In genomic region chr9:34403554-34404380, GRCh38 we compare ENCODE assay signal across 8 cellular contexts. TPM values are rescaled to one million over a fixed set of nuclear protein-coding genes. Genes with fewer than 3 reads are reported as not detected.
A peak's percentile ranks its signal among the peaks of the same experiment; 100 is the strongest.
DNase-seq lines count a peak whose midpoint lies in the region; ATAC-seq and TF ChIP-seq lines count a peak whose summit lies in the region.

No MANE protein-coding gene starts in this region.

- no peaks in the 10 kb centered on the region for H4K20me1 ChIP-seq in OCI-LY7 (ENCODE audit: insufficient read depth, low read length)

- DNase-seq in Calu3, result peak; percentile 70
- DNase-seq in HUDEP-2 (lab: John Stamatoyannopoulos, UW; ENCODE audit: unreplicated experiment in 76 of 76), result peak in 46 of 76 experiments; percentile 2 to 52 (median 23)
- peak; percentile 65 for DNase-seq in OCI-LY7 (ENCODE audit: low spot score)
- DNase-seq in activated effector memory CD4-positive, alpha-beta T cell treated with Interleukin-2 at 50 U/mL for 16 hours, result peak; percentile 24
- peak; percentile 91 for DNase-seq in osteocyte (ENCODE audit: extremely low spot score, unreplicated experiment)

- POLR2A ChIA-PET in OCI-LY7 (lab: Charles Lee), result interaction anchor here (0.5 to 1.0 kb wide), 4 partner anchors 10 to 1074 kb away, joined by 3 to 4 read pairs (median 3); no protein-coding TSS in a partner anchor

- ATAC-seq in gastroesophageal sphincter, result peak; percentile 79
- ATAC-seq in GM18511 (IDR thresholded peaks at IDR 0.05; ENCODE audit: unreplicated experiment), result no peak
- no peak for ATAC-seq in HG02970 (IDR thresholded peaks at IDR 0.05; ENCODE audit: low FRiP score, unreplicated experiment)

- H3K4me3 ChIP-seq in OCI-LY7 (ENCODE audit: low read depth, low read length, poor library complexity, severe bottlenecking) (no peak overlapping the region), gastroesophageal sphincter (no peak overlapping the region)

- H3K9me3 Mint-ChIP-seq in Calu3 (ENCODE audit: low read depth, unreplicated experiment), result no peaks in the 10 kb centered on the region
- H3K9me3 Mint-ChIP-seq in osteocyte (ENCODE audit: unreplicated experiment), result no peaks in the 10 kb centered on the region

- H3K36me3 Mint-ChIP-seq in Calu3 (ENCODE audit: insufficient read depth, unreplicated experiment), result no peaks in the 10 kb centered on the region
- peaks cover 14% of the 10 kb centered on the region for H3K36me3 Mint-ChIP-seq in osteocyte (ENCODE audit: unreplicated experiment)

- intact Hi-C loops in Calu3 (cut with micrococcal nuclease; ENCODE audit: unreplicated experiment) (loop anchor here (5.0 to 10.0 kb wide), 2 partner anchors 144 to 191 kb away; no protein-coding TSS in a partner anchor), OCI-LY7 (cut with micrococcal nuclease; ENCODE audit: unreplicated experiment) (loop anchor here (2.0 to 5.0 kb wide), 2 partner anchors 97 to 199 kb away; no protein-coding TSS in a partner anchor)

- no peak overlapping the region for H3K4me2 ChIP-seq in OCI-LY7 (ENCODE audit: low read length)

- H3K27me3 ChIP-seq in gastroesophageal sphincter, result no peaks in the 10 kb centered on the region

- TF ChIP-seq POLR2A in gastroesophageal sphincter (IDR thresholded peaks at IDR 0.05), result no peak

- no peaks in the 10 kb centered on the region for H3K4me1 ChIP-seq in OCI-LY7 (ENCODE audit: insufficient read depth, low read length, poor library complexity, severe bottlenecking)
- peaks cover 0 to 5% (median 0%) of the 10 kb centered on the region in 3 donors for H3K4me1 ChIP-seq in gastroesophageal sphincter

- H3K4me3 Mint-ChIP-seq in Calu3 (ENCODE audit: low read depth, unreplicated experiment) (no peak overlapping the region), osteocyte (ENCODE audit: unreplicated experiment) (no peak overlapping the region)

- no peaks in the 10 kb centered on the region for H3K79me2 ChIP-seq in OCI-LY7 (ENCODE audit: insufficient read depth, low read depth, low read length)

- H3K27me3 Mint-ChIP-seq in Calu3 (ENCODE audit: unreplicated experiment), result no peaks in the 10 kb centered on the region
- no peaks in the 10 kb centered on the region for H3K27me3 Mint-ChIP-seq in osteocyte (ENCODE audit: unreplicated experiment)

- BruUV-seq in Calu3 (replicated peaks; lab: Mats Ljungman, UMichigan), result no TSS peak
- no TSS peak for BruUV-seq in OCI-LY7 (replicated peaks; lab: Mats Ljungman, UMichigan)

- no peak overlapping the region for H2AFZ ChIP-seq in OCI-LY7 (ENCODE audit: low read length)

- H3K27ac ChIP-seq in OCI-LY7 (ENCODE audit: low read depth, low read length, poor library complexity, severe bottlenecking), result no peak overlapping the region
- H3K27ac ChIP-seq in gastroesophageal sphincter, result no peak overlapping the region

- H3K4me1 Mint-ChIP-seq in Calu3 (ENCODE audit: low read depth, unreplicated experiment) (no peaks in the 10 kb centered on the region), osteocyte (ENCODE audit: unreplicated experiment) (no peaks in the 10 kb centered on the region)

- no peak overlapping the region for H3K27ac Mint-ChIP-seq in Calu3 (ENCODE audit: unreplicated experiment)
- no peak overlapping the region for H3K27ac Mint-ChIP-seq in osteocyte (ENCODE audit: unreplicated experiment)

- no peaks in the 10 kb centered on the region for H3K9me2 ChIP-seq in OCI-LY7 (ENCODE audit: insufficient read depth, low read length)

- CTCF ChIA-PET in Calu3 (lab: Charles Lee), result interaction anchor here (0.7 to 1.9 kb wide), 13 partner anchors 14 to 200 kb away, joined by 3 to 15 read pairs (median 4); no protein-coding TSS in a partner anchor
- CTCF ChIA-PET in OCI-LY7 (lab: Charles Lee; ENCODE audit: unreplicated experiment), result interaction anchor here (0.5 to 1.5 kb wide), 6 partner anchors 9 to 189 kb away, joined by 3 to 5 read pairs (median 4); partner anchors contain the start of gene MYORG

- H3K9me3 ChIP-seq in OCI-LY7 (ENCODE audit: low read length) (no peaks in the 10 kb centered on the region), gastroesophageal sphincter (no peaks in the 10 kb centered on the region)

- no peak for TF ChIP-seq EP300 in gastroesophageal sphincter (IDR thresholded peaks at IDR 0.05)

- TF ChIP-seq CTCF in Calu3 (IDR thresholded peaks at IDR 0.05; ENCODE audit: unreplicated experiment), result peak; percentile 73
- peak; percentile 100 for TF ChIP-seq CTCF in OCI-LY7 (conservative IDR thresholded peaks at IDR 0.05; ENCODE audit: low read length)
- TF ChIP-seq CTCF in gastroesophageal sphincter (IDR thresholded peaks at IDR 0.05), result peak; percentile 94 to 97 (median 95)
- TF ChIP-seq CTCF in osteocyte (IDR thresholded peaks at IDR 0.05), result peak; percentile 96

- H3K36me3 ChIP-seq in OCI-LY7 (ENCODE audit: insufficient read depth, low read length) (no peaks in the 10 kb centered on the region), gastroesophageal sphincter (peaks cover 0 to 73% of the 10 kb centered on the region in 2 donors)

RNA-seq across cellular contexts. Expression of gene MYORG, which starts 27.1 kb away (rescaled TPM):
- total RNA-seq in Calu3 (2022), result 11.5 and 12.5 TPM in 2 replicates
- 0.98 and 1.0 TPM in 2 replicates for total RNA-seq in OCI-LY7 (2014; rRNA removed; shearing (Covaris generic))
- total RNA-seq in OCI-LY7 (2022), result 3.9 and 4.0 TPM in 2 replicates
- total RNA-seq in gastroesophageal sphincter, result 10 to 100 TPM in 3 of 4 donors, 1 to 10 TPM in 1; 4.3 to 33.7 (median 26.8) TPM
- total RNA-seq in osteocyte, result 1.3 and 2.5 TPM in 2 replicates

RNA-seq across cellular contexts. Expression of gene FAM219A, which starts 54.6 kb away (rescaled TPM):
- total RNA-seq in Calu3 (2022) (10.3 and 13.1 TPM in 2 replicates), OCI-LY7 (2022) (12.7 and 14.3 TPM in 2 replicates), gastroesophageal sphincter (10 to 100 TPM; 11.2 to 18.4 (median 13.4) TPM), osteocyte (24.8 and 25.9 TPM in 2 replicates)
- 5.2 and 6.5 TPM in 2 replicates for total RNA-seq in OCI-LY7 (2014; rRNA removed; shearing (Covaris generic))

RNA-seq across cellular contexts. Expression of gene DNAI1, which starts 54.8 kb away (rescaled TPM):
- total RNA-seq in Calu3 (2022), result not detected in 2 replicates
- 0.57 TPM in 1 of 2 replicates, not detected in the other for total RNA-seq in OCI-LY7 (2014; rRNA removed; shearing (Covaris generic))
- 0.55 and 0.97 TPM in 2 replicates for total RNA-seq in OCI-LY7 (2022)
- total RNA-seq in gastroesophageal sphincter, result not detected
- total RNA-seq in osteocyte, result not detected in 2 replicates

Comparison
In these comparisons a context has a peak if more than half of its experiments do, and no peak if none do; other contexts are left out.
1. DNase-seq: peak in every context shown above with its lines; median percentile 91 in osteocyte; 70 in Calu3; 65 in OCI-LY7; 24 in activated effector memory CD4-positive, alpha-beta T cell treated with Interleukin-2 at 50 U/mL for 16 hours; 23 in HUDEP-2.